In the genomic region with DNA sequence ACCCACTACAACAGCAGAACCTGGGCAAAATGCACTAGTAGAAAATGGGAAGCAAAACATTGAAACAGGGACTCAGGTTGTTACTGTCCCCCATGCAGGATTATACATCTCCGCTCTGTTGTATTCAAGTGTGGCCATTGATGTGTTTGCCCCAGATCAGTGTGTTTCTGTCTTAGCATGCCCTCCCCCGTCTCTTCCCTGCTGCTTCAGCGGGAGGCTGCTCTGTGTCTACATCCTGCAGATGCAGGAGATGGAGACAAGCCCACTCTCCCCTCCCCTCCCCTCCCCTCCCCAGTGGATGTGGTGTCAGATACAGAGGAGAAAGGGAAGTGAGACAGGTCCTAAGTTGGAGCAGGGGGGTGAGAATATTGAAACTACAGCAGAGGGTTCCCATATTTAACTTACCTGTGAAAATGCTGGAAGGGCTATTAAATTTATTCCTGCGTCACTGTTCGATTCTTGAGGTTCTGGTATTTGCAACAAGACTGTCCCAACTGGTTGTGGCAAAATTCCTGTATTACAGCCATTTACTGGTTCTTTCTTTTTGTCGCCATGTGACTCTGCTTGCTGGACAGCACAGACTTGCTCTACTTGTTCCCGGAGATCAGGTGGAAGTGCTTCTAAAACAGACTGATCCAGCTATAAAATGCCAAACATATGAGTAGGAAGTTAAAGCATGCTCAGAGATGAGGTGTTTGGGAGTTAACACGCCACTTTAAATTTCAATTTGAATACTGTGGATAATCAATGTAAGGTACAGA, we compare ENCODE assay signal across 14 cellular contexts.
DNase-seq lines count a peak whose midpoint lies in the region; ATAC-seq, FAIRE-seq and TF ChIP-seq lines count a peak whose summit lies in the region.
"Had no signal": no experiment of that assay in that cellular context is flagged by ENCODE, and none has a peak within 500 bp of the region (broad histone marks: within the 10 kb centered on the region; RNA-seq: fewer than 3 reads in every experiment).

No MANE protein-coding gene starts in this region.

- H3K9me3 ChIP-seq in kidney (ENCODE audit: control insufficient read depth in 1 of 2, low read length in 2 of 2) (no peaks in the 10 kb centered on the region), esophagus muscularis mucosa (no peaks in the 10 kb centered on the region)

- TF ChIP-seq EP300 in esophagus muscularis mucosa (IDR thresholded peaks at IDR 0.05) = no peak

- H3K4me1 ChIP-seq in kidney (ENCODE audit: control insufficient read depth in 1 of 2, insufficient read depth in 1 of 2, low read depth in 1 of 2, low read length in 2 of 2) (peaks cover 0 to 12% of the 10 kb centered on the region in 2 donors), esophagus muscularis mucosa (peaks cover 0 to 8% (median 5%) of the 10 kb centered on the region in 4 donors)

- peak overlapping the region; percentile 23 to 81 (median 48) for H3K27ac Mint-ChIP-seq in brain

- no peak overlapping the region for H3K4me3 Mint-ChIP-seq in brain

- FAIRE-seq in kidney (lab: Jason Lieb, UNC) = no peak
- FAIRE-seq: colon had no signal

- no peaks in the 10 kb centered on the region for H3K27me3 Mint-ChIP-seq in brain

- no peak for TF ChIP-seq POLR2A in esophagus muscularis mucosa (IDR thresholded peaks at IDR 0.05; ENCODE audit: low read depth)

- DNase-seq in H7 (peak; percentile 29), kidney (no peak), NCI-H524 (lab: John Stamatoyannopoulos, UW) (no peak), esophagus muscularis mucosa (ENCODE audit: extremely low spot score) (no peak)
- DNase-seq: activated T-cell treated with anti-CD3 and anti-CD28 coated beads for 4 hours; C1 segment of cervical spinal cord; foreskin melanocyte; NK-92 treated with Interleukin-12 subunit alpha and Interleukin-12 subunit beta, amount 100 ng/mL, for 24 hours; SW 1271 had no signal

- TF ChIP-seq CTCF in 22Rv1 (IDR thresholded peaks at IDR 0.05) (no peak), brain (conservative IDR thresholded peaks at IDR 0.05) (no peak), kidney (IDR thresholded peaks at IDR 0.05; ENCODE audit: borderline replicate concordance, extremely low read depth, insufficient read depth) (no peak), esophagus muscularis mucosa (IDR thresholded peaks at IDR 0.05) (no peak)

- ATAC-seq in GM18520 (IDR thresholded peaks at IDR 0.05; ENCODE audit: unreplicated experiment) = no peak
- ATAC-seq in GM18868 (IDR thresholded peaks at IDR 0.05; ENCODE audit: unreplicated experiment) = no peak

- H3K9me3 Mint-ChIP-seq in brain = no peaks in the 10 kb centered on the region

- peaks cover 29% of the 10 kb centered on the region for H3K36me3 ChIP-seq in H7 (replicated peaks; ENCODE audit: control insufficient read depth, insufficient read depth, low read length)
- H3K36me3 ChIP-seq in kidney (ENCODE audit: control insufficient read depth in 1 of 2, insufficient read depth in 2 of 2, low read length in 2 of 2) = peaks cover 31 to 71% of the 10 kb centered on the region in 2 donors
- H3K36me3 ChIP-seq in esophagus muscularis mucosa = peaks cover 57 to 93% (median 70%) of the 10 kb centered on the region in 4 donors

- H3K4me3 ChIP-seq in H7 (ENCODE audit: insufficient read depth, low read depth, low read length) = no peak overlapping the region
- peak overlapping the region in 1 of 2 donors; percentile 2 for H3K4me3 ChIP-seq in kidney (ENCODE audit: low read length in 2 of 2)
- no peak overlapping the region for H3K4me3 ChIP-seq in esophagus muscularis mucosa

- intact Hi-C loops in kidney (cut with DNase I) (no loop called here), esophagus muscularis mucosa (cut with DNase I) (no loop called here)

- H3K27ac ChIP-seq in 22Rv1 (peak overlapping the region; percentile 40), kidney (ENCODE audit: low read depth in 2 of 2, low read length in 2 of 2) (peak overlapping the region; percentile 29 to 32), esophagus muscularis mucosa (replicated peaks in 1 of 4) (no peak overlapping the region)

- WGBS in esophagus muscularis mucosa = 82% methylated on average over 8 of the region's 8 CpGs

- H3K4me1 Mint-ChIP-seq in brain = peaks cover 5% of the 10 kb centered on the region

- H3K27me3 ChIP-seq in H7 (ENCODE audit: control insufficient read depth, insufficient read depth, low read length) = no peaks in the 10 kb centered on the region
- no peaks in the 10 kb centered on the region for H3K27me3 ChIP-seq in esophagus muscularis mucosa

- no peak overlapping the region for H3K9ac ChIP-seq in kidney (ENCODE audit: low read length in 2 of 2)

- peaks cover 58% of the 10 kb centered on the region for H3K36me3 Mint-ChIP-seq in brain

Comparison
In these comparisons a context has a peak if more than half of its experiments do, and no peak if none do; other contexts are left out.
1. H3K27ac ChIP-seq: peak in 22Rv1 (single experiment) and kidney (2 of 2); none in esophagus muscularis mucosa (0 of 4).